33 cellular contexts compared by ENCODE assay signal in genomic region chr15:56385908-56386307, GRCh38.
"Had no signal": no experiment of that assay in that cellular context is flagged by ENCODE, and none has a peak within 500 bp of the region (broad histone marks: within the 10 kb centered on the region; RNA-seq: fewer than 3 reads in every experiment).

No MANE protein-coding gene starts in this region.

- ATAC-seq: activated naive CD4-positive, alpha-beta T cell treated with anti-CD3 and anti-CD28 coated beads, Interleukin-2, amount 50 U/mL, for 72 hours; activated naive CD8-positive, alpha-beta T cell treated with anti-CD3 and anti-CD28 coated beads, Interleukin-2, amount 50 U/mL, for 24 hours; activated T-cell treated with anti-CD3 and anti-CD28 coated beads, Interleukin-2, amount 50 U/mL, for 4 hours; activated T-cell treated with anti-CD3 and anti-CD28 coated beads, Interleukin-2, amount 50 U/mL, for 72 hours; activated T-helper 17 cell treated with anti-CD3 and anti-CD28 coated beads, Interleukin-2, amount 50 U/mL, for 72 hours; body of pancreas had no signal

- H3K4me1 ChIP-seq: adrenal gland, ascending aorta, body of pancreas, breast epithelium had no signal

- H3K36me3 ChIP-seq: adrenal gland, ascending aorta, brain microvascular endothelial cell, breast epithelium, cardiac muscle cell had no signal

- H3K4me3 ChIP-seq: adrenal gland, ascending aorta, body of pancreas, breast epithelium, cardiac muscle cell had no signal

- H3K9me3 ChIP-seq: adrenal gland, ascending aorta, body of pancreas, breast epithelium had no signal

- FAIRE-seq: astrocyte, bronchial epithelial cell had no signal

- DNase-seq: activated effector memory CD4-positive, alpha-beta T cell treated with anti-CD3 and anti-CD28 coated beads, Interleukin-2, amount 50 U/mL, for 16 hours; activated effector memory CD4-positive, alpha-beta T cell treated with Interleukin-2 at 50 U/mL for 16 hours; activated gamma-delta T cell; activated gamma-delta T cell treated with Interleukin-2 at 50 U/mL for 16 hours; activated naive CD4-positive, alpha-beta T cell; activated naive CD4-positive, alpha-beta T cell treated with anti-CD3 and anti-CD28 coated beads for 36 hours; activated naive CD4-positive, alpha-beta T cell treated with anti-CD3 and anti-CD28 coated beads, Interleukin-2, amount 10 ng/mL, durations not matched to agents 7 days and 5 days; activated naive CD4-positive, alpha-beta T cell treated with anti-CD3 and anti-CD28 coated beads, Interleukin-2, amount 50 U/mL, for 16 hours; activated naive CD4-positive, alpha-beta T cell treated with Interleukin-2 at 50 U/mL for 16 hours; activated naive CD8-positive, alpha-beta T cell treated with anti-CD3 and anti-CD28 coated beads for 36 hours; activated naive CD8-positive, alpha-beta T cell treated with anti-CD3 and anti-CD28 coated beads, Interleukin-2, amount 10 ng/mL, durations not matched to agents 7 days and 5 days; activated naive CD8-positive, alpha-beta T cell treated with anti-CD3 and anti-CD28 coated beads, Interleukin-2, amount 50 U/mL, for 24 hours; activated T-cell treated with anti-CD3 and anti-CD28 coated beads, Interleukin-2, amount 50 U/mL, for 24 hours; activated T-cell treated with anti-CD3 and anti-CD28 coated beads, Interleukin-2, amount 50 U/mL, for 4 hours; activated T-cell treated with anti-CD3 and anti-CD28 coated beads, Interleukin-2, amount 50 U/mL, for 48 hours; activated T-cell treated with anti-CD3 and anti-CD28 coated beads, Interleukin-2, amount 50 U/mL, for 72 hours; adrenal gland; amniotic stem cell; amygdala; anterior cingulate cortex; aorta; body of pancreas; brain microvascular endothelial cell; caudate nucleus; central memory CD4-positive, alpha-beta T cell; cerebellar nuclear complex had no signal

- H3K27me3 ChIP-seq: adrenal gland, ascending aorta, body of pancreas, brain microvascular endothelial cell, breast epithelium, cardiac muscle cell had no signal

- H3K27ac ChIP-seq: adrenal gland, ascending aorta, body of pancreas, brain microvascular endothelial cell, breast epithelium, cardiac muscle cell had no signal
